ENCODE assay signal across 15 cellular contexts in the genomic region with DNA sequence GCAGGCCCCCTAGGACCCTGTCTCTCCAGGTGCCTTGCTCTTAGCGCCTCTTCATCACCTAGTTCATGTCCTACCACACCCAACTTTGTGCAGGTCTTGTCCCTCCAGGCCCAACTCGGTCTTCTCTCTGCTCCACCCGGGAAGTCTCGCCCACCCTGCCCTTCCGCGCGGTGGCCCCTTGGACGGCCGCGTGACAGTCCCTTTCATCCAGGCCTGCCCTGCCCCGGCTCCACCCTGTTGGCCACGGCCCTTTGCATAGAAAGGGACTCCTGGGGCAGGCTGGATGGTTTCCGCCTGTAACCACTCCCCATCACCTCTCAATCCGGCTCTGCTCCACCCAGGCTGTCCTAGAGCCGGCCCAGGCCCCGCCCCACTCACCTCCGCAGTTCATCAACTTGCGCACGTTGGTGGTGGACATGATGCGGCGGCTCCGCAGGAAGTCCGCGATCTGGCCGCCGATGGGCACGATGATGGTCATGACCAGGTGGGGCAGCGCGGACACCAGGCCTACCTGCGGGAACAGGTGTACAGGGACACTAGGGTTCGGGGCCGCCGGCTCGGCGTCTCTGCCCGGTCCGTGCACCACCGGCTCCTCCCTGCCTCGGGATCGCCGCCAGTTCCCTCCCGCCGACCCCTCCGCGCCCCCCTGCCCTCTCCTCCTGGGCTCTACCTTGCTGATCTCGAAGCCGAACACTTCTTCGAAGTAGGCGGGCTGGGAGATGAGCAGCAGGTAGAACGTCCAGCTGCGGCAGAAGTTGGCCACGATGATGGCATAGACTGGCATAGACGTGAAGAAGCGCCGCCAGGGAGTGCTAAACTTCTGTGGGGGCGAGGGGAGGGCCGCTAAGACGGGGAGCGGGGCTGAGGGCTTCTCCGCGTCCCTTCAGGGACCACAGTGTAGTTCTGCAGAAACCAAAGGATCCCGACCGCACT. TPM values are rescaled to one million over a fixed set of nuclear protein-coding genes. Genes with fewer than 3 reads are reported as not detected.
A peak's percentile ranks its signal among the peaks of the same experiment; 100 is the strongest.
DNase-seq lines count a peak whose midpoint lies in the region; ATAC-seq and TF ChIP-seq lines count a peak whose summit lies in the region.
"Had no signal": no experiment of that assay in that cellular context is flagged by ENCODE, and none has a peak within 500 bp of the region (broad histone marks: within the 10 kb centered on the region; RNA-seq: fewer than 3 reads in every experiment).

No MANE protein-coding gene starts in this region.

- no peaks in the 10 kb centered on the region for H3K9me2 ChIP-seq in MM.1S (replicated peaks; ENCODE audit: insufficient read depth, low read length)

- H3K36me3 ChIP-seq in osteoblast (ENCODE audit: insufficient read depth, low read length) (no peaks in the 10 kb centered on the region), brain microvascular endothelial cell (replicated peaks) (no peaks in the 10 kb centered on the region), MM.1S (replicated peaks; ENCODE audit: insufficient read depth, low read length) (no peaks in the 10 kb centered on the region)

- peaks cover 37% of the 10 kb centered on the region for H3K4me1 Mint-ChIP-seq in activated naive CD4-positive, alpha-beta T cell treated with anti-CD3 and anti-CD28 coated beads for 36 hours (ENCODE audit: low read depth)
- H3K4me1 Mint-ChIP-seq in T-cell (peaks cover 37 to 52% (median 45%) of the 10 kb centered on the region in 3 donors), glutamatergic neuron (ENCODE audit: low read depth, unreplicated experiment) (peaks cover 28% of the 10 kb centered on the region)

- H3K4me3 ChIP-seq in osteoblast (ENCODE audit: insufficient read depth, low read length) (no peak overlapping the region), brain microvascular endothelial cell (ENCODE audit: low read depth, low read length) (no peak overlapping the region), MM.1S (ENCODE audit: low read length) (no peak overlapping the region)

- H3K4me2 ChIP-seq in osteoblast (ENCODE audit: insufficient read depth, low read length) = no peak overlapping the region
- H3K4me2 ChIP-seq in MM.1S (ENCODE audit: low read depth, low read length) = no peak overlapping the region

- H4K20me1 ChIP-seq in osteoblast (ENCODE audit: insufficient read depth, low read length) (no peaks in the 10 kb centered on the region), MM.1S (ENCODE audit: insufficient read depth, low read length) (no peaks in the 10 kb centered on the region)

- POLR2A ChIA-PET in T-cell (lab: Charles Lee) = no interaction called here

- peaks cover 72% of the 10 kb centered on the region for H3K27me3 ChIP-seq in osteoblast (ENCODE audit: insufficient read depth, low read length)
- H3K27me3 ChIP-seq in brain microvascular endothelial cell (replicated peaks) = peaks cover 80% of the 10 kb centered on the region
- H3K27me3 ChIP-seq in MM.1S (replicated peaks; ENCODE audit: insufficient read depth, low read length) = peaks cover 98% of the 10 kb centered on the region

- no peaks in the 10 kb centered on the region for H3F3A ChIP-seq in MM.1S (ENCODE audit: insufficient read depth, low read length)

- H3K27ac Mint-ChIP-seq in activated naive CD4-positive, alpha-beta T cell treated with anti-CD3 and anti-CD28 coated beads for 36 hours = no peak overlapping the region
- H3K27ac Mint-ChIP-seq in T-cell = peak overlapping the region in 1 of 2 donors; percentile 19
- H3K27ac Mint-ChIP-seq in glutamatergic neuron (ENCODE audit: unreplicated experiment) = no peak overlapping the region

- ATAC-seq in T-cell (replicated peaks in 1 of 4) = peak; percentile 57 to 61 (median 60)
- ATAC-seq: PC-3; stimulated activated naive CD8-positive, alpha-beta T cell treated with anti-CD3 and anti-CD28 coated beads, Interleukin-15, Interleukin-2, amounts not matched to agents 100 U/mL and 50 U/mL, for 24 hours had no signal

- DNase-seq in activated naive CD4-positive, alpha-beta T cell treated with anti-CD3 and anti-CD28 coated beads for 36 hours = peak; percentile 45
- no peak for DNase-seq in activated naive CD4-positive, alpha-beta T cell treated with anti-CD3 and anti-CD28 coated beads, Interleukin-2, amount 50 U/mL, for 16 hours
- DNase-seq in T-cell = peak in 3 of 34 experiments; percentile 29 to 36 (median 31)
- no peak for DNase-seq in glutamatergic neuron
- peak; percentile 62 for DNase-seq in osteoblast (ENCODE audit: insufficient read length, low spot score, missing footprints)
- no peak for DNase-seq in brain microvascular endothelial cell
- DNase-seq in SKM-1 treated with dmso at 0.1 percent for 144 hours (lab: John Stamatoyannopoulos, UW; ENCODE audit: unreplicated experiment) = no peak
- no peak for DNase-seq in MM.1S
- DNase-seq: aorta; effector CD4-positive, alpha-beta T cell; GDM1; PC-3 had no signal

- H3K4me1 ChIP-seq in osteoblast (ENCODE audit: insufficient read depth, low read length) (no peaks in the 10 kb centered on the region), MM.1S (ENCODE audit: low read length) (no peaks in the 10 kb centered on the region)

- no peaks in the 10 kb centered on the region for H3K36me3 Mint-ChIP-seq in activated naive CD4-positive, alpha-beta T cell treated with anti-CD3 and anti-CD28 coated beads for 36 hours (ENCODE audit: low read depth)
- H3K36me3 Mint-ChIP-seq in T-cell (no peaks in the 10 kb centered on the region), glutamatergic neuron (ENCODE audit: unreplicated experiment) (peaks cover 20% of the 10 kb centered on the region)

- in situ Hi-C loops in brain microvascular endothelial cell (cut with HindIII; ENCODE audit: low pct_ligation_motif_present, low sequenced_read_pairs) = no loop called here

- no peaks in the 10 kb centered on the region for H3K79me2 ChIP-seq in osteoblast (ENCODE audit: insufficient read depth, low read length)
- H3K79me2 ChIP-seq in MM.1S (ENCODE audit: low read length) = no peaks in the 10 kb centered on the region

- TF ChIP-seq CTCF in glutamatergic neuron (IDR thresholded peaks at IDR 0.05; ENCODE audit: partially characterized antibody, unreplicated experiment) (no peak), osteoblast (IDR thresholded peaks at IDR 0.05; ENCODE audit: extremely low read depth, low read depth, low read length) (no peak), brain microvascular endothelial cell (IDR thresholded peaks at IDR 0.05; ENCODE audit: low read depth, low read length, missing control alignments) (no peak), MM.1S (IDR thresholded peaks at IDR 0.05; ENCODE audit: low read length) (no peak)

- H2AFZ ChIP-seq in osteoblast (ENCODE audit: low read length) (no peak overlapping the region), MM.1S (ENCODE audit: low read length) (no peak overlapping the region)

- H3K27ac ChIP-seq in osteoblast (ENCODE audit: low read depth, low read length) (no peak overlapping the region), brain microvascular endothelial cell (no peak overlapping the region), MM.1S (ENCODE audit: low read length) (no peak overlapping the region)

- no peak overlapping the region for H3K4me3 Mint-ChIP-seq in activated naive CD4-positive, alpha-beta T cell treated with anti-CD3 and anti-CD28 coated beads for 36 hours
- H3K4me3 Mint-ChIP-seq in T-cell = peak overlapping the region in 1 of 3 donors; percentile 42
- H3K4me3 Mint-ChIP-seq in glutamatergic neuron (ENCODE audit: unreplicated experiment) = peak overlapping the region; percentile 20

- CTCF ChIA-PET in activated naive CD4-positive, alpha-beta T cell treated with anti-CD3 and anti-CD28 coated beads for 36 hours (lab: Charles Lee) = no interaction called here
- CTCF ChIA-PET in T-cell (lab: Charles Lee) = no interaction called here

- no peaks in the 10 kb centered on the region for H3K9me3 ChIP-seq in osteoblast (ENCODE audit: low read depth, low read length)
- H3K9me3 ChIP-seq in MM.1S (replicated peaks; ENCODE audit: insufficient read depth, low read length) = no peaks in the 10 kb centered on the region

- H3K9me3 Mint-ChIP-seq in activated naive CD4-positive, alpha-beta T cell treated with anti-CD3 and anti-CD28 coated beads for 36 hours = no peaks in the 10 kb centered on the region
- H3K9me3 Mint-ChIP-seq in T-cell (no peaks in the 10 kb centered on the region), glutamatergic neuron (ENCODE audit: unreplicated experiment) (peaks cover 18% of the 10 kb centered on the region)

- intact Hi-C loops in activated naive CD4-positive, alpha-beta T cell treated with anti-CD3 and anti-CD28 coated beads for 36 hours (cut with micrococcal nuclease) = no loop called here

- no peak overlapping the region for H3K9ac ChIP-seq in MM.1S (ENCODE audit: low read length)

- peaks cover 89% of the 10 kb centered on the region for H3K27me3 Mint-ChIP-seq in activated naive CD4-positive, alpha-beta T cell treated with anti-CD3 and anti-CD28 coated beads for 36 hours (ENCODE audit: low read depth)
- H3K27me3 Mint-ChIP-seq in T-cell (peaks cover 68 to 92% of the 10 kb centered on the region in 2 donors), glutamatergic neuron (ENCODE audit: unreplicated experiment) (peaks cover 31% of the 10 kb centered on the region)

RNA-seq across cellular contexts. Expression of gene GFY, which starts 7.2 kb away (rescaled TPM):
- not detected for total RNA-seq in activated naive CD4-positive, alpha-beta T cell treated with anti-CD3 and anti-CD28 coated beads for 36 hours
- total RNA-seq in T-cell (under 1 TPM in 1 of 5 donors, not detected in 4; 0.16 TPM), glutamatergic neuron (ENCODE audit: unreplicated experiment) (0.88 TPM), osteoblast (not detected in 2 replicates)
- total RNA-seq: aorta; glomerular endothelial cell; PC-3; T-helper 1 cell treated with Interleukin-12 subunit alpha and Interleukin-12 subunit beta and Interleukin-4 antibody, amounts not matched to agents 30 ng/mL and 1 ng/mL, for 36 hours had no signal

RNA-seq across cellular contexts. Expression of gene SLC17A7, which starts 8.9 kb away (rescaled TPM):
- under 1 TPM; 0.12 TPM for total RNA-seq in activated naive CD4-positive, alpha-beta T cell treated with anti-CD3 and anti-CD28 coated beads for 36 hours
- total RNA-seq in T-cell (under 1 TPM in 2 of 5 donors, not detected in 3; 0.09 to 0.20 TPM), glutamatergic neuron (ENCODE audit: unreplicated experiment) (188 TPM), osteoblast (under 0.01 TPM in 2 replicates)
- total RNA-seq: glomerular endothelial cell had no signal

RNA-seq across cellular contexts. Expression of gene PTH2, which starts 9.2 kb away (rescaled TPM):
- total RNA-seq in activated naive CD4-positive, alpha-beta T cell treated with anti-CD3 and anti-CD28 coated beads for 36 hours = not detected
- not detected for total RNA-seq in T-cell
- total RNA-seq in glutamatergic neuron (ENCODE audit: unreplicated experiment) = 2.5 TPM
- total RNA-seq in osteoblast = not detected in 2 replicates
- total RNA-seq: aorta; glomerular endothelial cell; PC-3; T-helper 1 cell treated with Interleukin-12 subunit alpha and Interleukin-12 subunit beta and Interleukin-4 antibody, amounts not matched to agents 30 ng/mL and 1 ng/mL, for 36 hours had no signal

RNA-seq across cellular contexts. Expression of gene PIH1D1, which starts 19.2 kb away (rescaled TPM):
- total RNA-seq in activated naive CD4-positive, alpha-beta T cell treated with anti-CD3 and anti-CD28 coated beads for 36 hours = 10 to 100 TPM; 80.7 to 84.4 TPM
- total RNA-seq in T-cell = 100 to 1,000 TPM; 122 to 196 (median 163) TPM
- total RNA-seq in glutamatergic neuron (ENCODE audit: unreplicated experiment) = 104 TPM
- total RNA-seq in osteoblast = 79.3 and 80.7 TPM in 2 replicates

RNA-seq across cellular contexts. Expression of gene ALDH16A1, which starts 20.6 kb away (rescaled TPM):
- total RNA-seq in activated naive CD4-positive, alpha-beta T cell treated with anti-CD3 and anti-CD28 coated beads for 36 hours = 10 to 100 TPM; 43.4 to 46.8 TPM
- total RNA-seq in T-cell (10 to 100 TPM; 32.8 to 57.2 (median 46.3) TPM), glutamatergic neuron (ENCODE audit: unreplicated experiment) (28.6 TPM), osteoblast (26.4 and 32.7 TPM in 2 replicates)
- total RNA-seq: PC-3 had no signal

Comparison
In these comparisons a context has a peak if more than half of its experiments do, and no peak if none do; other contexts are left out.
1. DNase-seq: peak in activated naive CD4-positive, alpha-beta T cell treated with anti-CD3 and anti-CD28 coated beads for 36 hours (single experiment) and osteoblast (single experiment); none in activated naive CD4-positive, alpha-beta T cell treated with anti-CD3 and anti-CD28 coated beads, Interleukin-2, amount 50 U/mL, for 16 hours (single experiment), glutamatergic neuron (single experiment), brain microvascular endothelial cell (single experiment), SKM-1 treated with dmso at 0.1 percent for 144 hours (single experiment) and MM.1S (single experiment).
2. RNA of gene SLC17A7, which starts 8.9 kb away (total RNA-seq): 188 TPM in glutamatergic neuron (single experiment); 0.12 TPM in activated naive CD4-positive, alpha-beta T cell treated with anti-CD3 and anti-CD28 coated beads for 36 hours, 0.09 to 0.20 TPM in T-cell and under 0.01 TPM in osteoblast; every median in the first group is over 100 times any median in the second.